Comparison of ENCODE assay signal across 30 cellular contexts in the genomic region with DNA sequence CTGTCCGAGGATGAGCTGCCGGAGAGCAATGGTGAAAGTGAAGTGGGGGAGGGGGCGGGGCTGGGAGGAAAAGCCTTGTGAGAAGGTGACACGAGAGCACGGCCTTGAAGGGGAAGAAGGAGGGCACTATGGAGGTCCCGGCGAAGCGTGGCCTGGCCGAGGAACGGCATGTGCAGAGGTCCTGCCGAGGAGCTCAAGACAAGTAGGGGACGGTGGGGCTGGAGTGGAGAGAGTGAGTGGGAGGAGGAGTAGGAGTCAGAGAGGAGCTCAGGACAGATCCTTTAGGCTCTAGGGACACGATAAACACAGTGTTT. TPM values are rescaled to one million over a fixed set of nuclear protein-coding genes. Genes with fewer than 3 reads are reported as not detected.
A peak's percentile ranks its signal among the peaks of the same experiment; 100 is the strongest.
DNase-seq lines count a peak whose midpoint lies in the region; ATAC-seq and TF ChIP-seq lines count a peak whose summit lies in the region.
"Had no signal": no experiment of that assay in that cellular context is flagged by ENCODE, and none has a peak within 500 bp of the region (broad histone marks: within the 10 kb centered on the region; RNA-seq: fewer than 3 reads in every experiment).

No MANE protein-coding gene starts in this region.

- peak overlapping the region; percentile 54 to 92 (median 70); a peak in 21 of 22 replicates for H3K4me2 ChIP-seq in BLaER1 treated with 17β-estradiol and CSF1 and Interleukin-3, amounts not matched to agents 10 nM and 100 nM
- H3K4me2 ChIP-seq: A549 had no signal

- H3K36me3 ChIP-seq in BLaER1 treated with 17β-estradiol and CSF1 and Interleukin-3, amounts not matched to agents 10 nM and 100 nM: no peaks in the 10 kb centered on the region
- H3K36me3 ChIP-seq in psoas muscle (ENCODE audit: insufficient read depth in 1 of 2, low read depth in 1 of 2): no peaks in the 10 kb centered on the region
- H3K36me3 ChIP-seq: BE2C, colonic mucosa, esophagus muscularis mucosa had no signal

- no peaks in the 10 kb centered on the region for H3K9me3 Mint-ChIP-seq in CD4-positive, alpha-beta T cell
- H3K9me3 Mint-ChIP-seq: activated B cell treated with CpG ODN at 0.5 μM for 24 hours; activated CD4-positive, alpha-beta memory T cell treated with anti-CD3 and anti-CD28 coated beads for 36 hours; activated T-helper 2 cell treated with anti-CD3 and anti-CD28 coated beads, Interferon-gamma antibody, Interleukin-2, Interleukin-4, amounts not matched to agents 10 μg/mL and 5 μg/mL and 100 μg/mL, durations not matched to agents 14 hours and 24 hours and 36 hours; effector memory CD8-positive, alpha-beta T cell; immature natural killer cell had no signal

- peak overlapping the region in 1 of 11 experiments; percentile 45; a peak in 1 of 22 replicates for H3K9ac ChIP-seq in BLaER1 treated with 17β-estradiol and CSF1 and Interleukin-3, amounts not matched to agents 10 nM and 100 nM

- H3K27ac ChIP-seq in BLaER1 treated with 17β-estradiol and CSF1 and Interleukin-3, amounts not matched to agents 10 nM and 100 nM: no peak overlapping the region
- no peak overlapping the region for H3K27ac ChIP-seq in psoas muscle
- no peak overlapping the region for H3K27ac ChIP-seq in CD4-positive, alpha-beta T cell (ENCODE audit: low read depth, low read length)
- no peak overlapping the region for H3K27ac ChIP-seq in caudate nucleus (ENCODE audit: low read depth, low read length)
- H3K27ac ChIP-seq: body of pancreas, colonic mucosa, esophagus muscularis mucosa, HL-60 had no signal

- no peaks in the 10 kb centered on the region for H3K27me3 Mint-ChIP-seq in T-helper 17 cell
- no peaks in the 10 kb centered on the region for H3K27me3 Mint-ChIP-seq in CD4-positive, alpha-beta T cell
- H3K27me3 Mint-ChIP-seq: activated B cell treated with CpG ODN at 0.5 μM for 24 hours; activated CD4-positive, alpha-beta memory T cell treated with anti-CD3 and anti-CD28 coated beads for 36 hours; progenitor cell of endocrine pancreas had no signal

- H3K9me3 ChIP-seq in BLaER1 treated with 17β-estradiol and CSF1 and Interleukin-3, amounts not matched to agents 10 nM and 100 nM (replicated peaks in 1 of 11): no peaks in the 10 kb centered on the region
- H3K9me3 ChIP-seq in T-helper 17 cell (ENCODE audit: control insufficient read depth, low read length, poor library complexity, severe bottlenecking): no peaks in the 10 kb centered on the region
- H3K9me3 ChIP-seq in psoas muscle: no peaks in the 10 kb centered on the region
- no peaks in the 10 kb centered on the region for H3K9me3 ChIP-seq in CD4-positive, alpha-beta T cell (ENCODE audit: control insufficient read depth, low read length)
- H3K9me3 ChIP-seq: A549, BE2C, body of pancreas, Caco-2, colonic mucosa, esophagus muscularis mucosa had no signal

- H3K27ac Mint-ChIP-seq in T-helper 17 cell: no peak overlapping the region
- no peak overlapping the region for H3K27ac Mint-ChIP-seq in CD4-positive, alpha-beta T cell
- H3K27ac Mint-ChIP-seq: activated B cell treated with CpG ODN at 0.5 μM for 24 hours; activated CD4-positive, alpha-beta memory T cell treated with anti-CD3 and anti-CD28 coated beads for 36 hours; activated T-helper 2 cell treated with anti-CD3 and anti-CD28 coated beads, Interferon-gamma antibody, Interleukin-2, Interleukin-4, amounts not matched to agents 10 μg/mL and 5 μg/mL and 100 μg/mL, durations not matched to agents 14 hours and 24 hours and 36 hours; progenitor cell of endocrine pancreas had no signal

- POLR2A ChIA-PET in CD4-positive, alpha-beta T cell (lab: Charles Lee): no interaction called here

- no peaks in the 10 kb centered on the region for H3K27me3 ChIP-seq in BLaER1 treated with 17β-estradiol and CSF1 and Interleukin-3, amounts not matched to agents 10 nM and 100 nM
- H3K27me3 ChIP-seq in psoas muscle (ENCODE audit: insufficient read depth in 3 of 3, low read length in 2 of 3): no peaks in the 10 kb centered on the region
- no peaks in the 10 kb centered on the region for H3K27me3 ChIP-seq in CD4-positive, alpha-beta T cell (ENCODE audit: control insufficient read depth, insufficient read depth, low read length)
- H3K27me3 ChIP-seq: BE2C, body of pancreas, colonic mucosa had no signal

- H4K20me1 ChIP-seq in BLaER1 treated with 17β-estradiol and CSF1 and Interleukin-3, amounts not matched to agents 10 nM and 100 nM: no peaks in the 10 kb centered on the region

- H3K4me3 Mint-ChIP-seq in T-helper 17 cell: peak overlapping the region; percentile 50
- H3K4me3 Mint-ChIP-seq in CD4-positive, alpha-beta T cell: no peak overlapping the region
- H3K4me3 Mint-ChIP-seq: activated B cell treated with CpG ODN at 0.5 μM for 24 hours; activated CD4-positive, alpha-beta memory T cell treated with anti-CD3 and anti-CD28 coated beads for 36 hours; effector memory CD8-positive, alpha-beta T cell; immature natural killer cell had no signal

- 12 to 34% (median 20%) methylated on average over 13 of the region's 13 CpGs for WGBS in psoas muscle, 3 donors

- no peaks in the 10 kb centered on the region for H3K36me3 Mint-ChIP-seq in T-helper 17 cell (ENCODE audit: low read depth)
- no peaks in the 10 kb centered on the region for H3K36me3 Mint-ChIP-seq in CD4-positive, alpha-beta T cell (ENCODE audit: low read depth)
- H3K36me3 Mint-ChIP-seq: activated CD4-positive, alpha-beta memory T cell treated with anti-CD3 and anti-CD28 coated beads for 36 hours; immature natural killer cell had no signal

- CTCF ChIA-PET in CD4-positive, alpha-beta T cell (lab: Charles Lee): no interaction called here

- H3K4me1 Mint-ChIP-seq in T-helper 17 cell: peaks cover 3% of the 10 kb centered on the region
- H3K4me1 Mint-ChIP-seq in CD4-positive, alpha-beta T cell (ENCODE audit: low read depth): peaks cover 14% of the 10 kb centered on the region

- intact Hi-C loops in psoas muscle (cut with DNase I): no loop called here
- intact Hi-C loops in CD4-positive, alpha-beta T cell (cut with DNase I, micrococcal nuclease): no loop called here

- no peak for TF ChIP-seq CTCF in psoas muscle (IDR thresholded peaks at IDR 0.05)
- no peak for TF ChIP-seq CTCF in CD4-positive, alpha-beta T cell (IDR thresholded peaks at IDR 0.05)

- DNase-seq in T-helper 17 cell (no peak), left lobe of liver (ENCODE audit: low spot score) (no peak), psoas muscle (no peak), caudate nucleus (lab: John Stamatoyannopoulos, UW) (no peak), kidney glomerular epithelial cell (lab: John Stamatoyannopoulos, UW) (no peak)
- no peak for DNase-seq in CD4-positive, alpha-beta T cell
- DNase-seq: activated B cell treated with CpG ODN at 0.5 μM for 24 hours; activated CD4-positive, alpha-beta memory T cell treated with anti-CD3 and anti-CD28 coated beads for 36 hours; activated CD8-positive, alpha-beta memory T cell treated with anti-CD3 and anti-CD28 coated beads, Interleukin-2, amount 50 U/mL, for 48 hours; body of pancreas; Caco-2; colonic mucosa; DND-41; effector memory CD8-positive, alpha-beta T cell; foreskin melanocyte; immature natural killer cell; NCI-H2029 treated with DMSO at 0.1 percent for 48 hours; NCI-H345; NCI-H774; stimulated activated CD4-positive, alpha-beta T cell treated with anti-CD3 and anti-CD28 coated beads, Interleukin-1b, Interleukin-23, amount 100 ng/mL, for 48 hours had no signal

- ATAC-seq in T-helper 17 cell (no peak), left lobe of liver (peak; percentile 3), psoas muscle (peak; percentile 17 to 63 (median 46)), GM21825 (IDR thresholded peaks at IDR 0.05; ENCODE audit: unreplicated experiment) (no peak)
- ATAC-seq in CD4-positive, alpha-beta T cell (ENCODE audit: poor library complexity): no peak
- ATAC-seq: body of pancreas; effector memory CD8-positive, alpha-beta T cell; GM12878; HCT116 had no signal

- peaks cover 30 to 83% (median 45%) of the 10 kb centered on the region in 10 experiments for H3K4me1 ChIP-seq in BLaER1 treated with 17β-estradiol and CSF1 and Interleukin-3, amounts not matched to agents 10 nM and 100 nM
- H3K4me1 ChIP-seq in psoas muscle: peaks cover 16% of the 10 kb centered on the region
- H3K4me1 ChIP-seq: Caco-2 had no signal

- no peak overlapping the region for H3K4me3 ChIP-seq in BLaER1 treated with 17β-estradiol and CSF1 and Interleukin-3, amounts not matched to agents 10 nM and 100 nM
- no peak overlapping the region for H3K4me3 ChIP-seq in psoas muscle
- H3K4me3 ChIP-seq: A549, body of pancreas, colonic mucosa, esophagus muscularis mucosa, GM12878 had no signal

RNA-seq across cellular contexts. Expression of a gene that starts 5.9 kb away (rescaled TPM):
- total RNA-seq in T-helper 17 cell (under 1 TPM in 1 of 2 donors, not detected in 1; 0.52 TPM), left lobe of liver (1,041 TPM), psoas muscle (100 to 1,000 TPM; 300 to 485 (median 454) TPM)
- 100 to 1,000 TPM; 236 to 500 (median 365) TPM for polyA plus RNA-seq in psoas muscle
- 1 to 10 TPM; 3.0 to 4.8 TPM for total RNA-seq in CD4-positive, alpha-beta T cell
- total RNA-seq: activated T-helper 2 cell treated with anti-CD3 and anti-CD28 coated beads, Interferon-gamma antibody, Interleukin-2, Interleukin-4, amounts not matched to agents 10 μg/mL and 5 μg/mL and 100 μg/mL, durations not matched to agents 14 hours and 24 hours and 36 hours had no signal

RNA-seq across cellular contexts. Expression of a gene that starts 13.3 kb away (rescaled TPM):
- total RNA-seq in T-helper 17 cell: under 1 TPM; 0.29 to 0.67 TPM
- total RNA-seq in left lobe of liver: 1,138 TPM
- 1 to 10 TPM in 2 of 4 donors, under 1 TPM in 2; 0.74 to 4.0 (median 2.2) TPM for total RNA-seq in psoas muscle
- polyA plus RNA-seq in psoas muscle: 1 to 10 TPM; 2.4 to 3.9 (median 3.7) TPM
- total RNA-seq in CD4-positive, alpha-beta T cell: under 1 TPM; 0.49 to 0.59 TPM
- total RNA-seq: activated CD4-positive, alpha-beta memory T cell treated with anti-CD3 and anti-CD28 coated beads for 36 hours had no signal

RNA-seq across cellular contexts. Expression of a gene that starts 31.4 kb away (rescaled TPM):
- total RNA-seq in T-helper 17 cell (10 to 100 TPM; 38.2 to 41.2 TPM), left lobe of liver (27.0 TPM), psoas muscle (10 to 100 TPM; 15.1 to 23.7 (median 20.8) TPM)
- 10 to 100 TPM; 18.1 to 27.9 (median 18.5) TPM for polyA plus RNA-seq in psoas muscle
- total RNA-seq in CD4-positive, alpha-beta T cell: 10 to 100 TPM; 24.8 to 25.0 TPM

RNA-seq across cellular contexts. Expression of a gene that starts 45.8 kb away (rescaled TPM):
- 1 to 10 TPM in 1 of 2 donors, under 1 TPM in 1; 0.26 to 1.4 TPM for total RNA-seq in T-helper 17 cell
- 4.2 TPM for total RNA-seq in left lobe of liver
- total RNA-seq in psoas muscle: 1 to 10 TPM; 1.6 to 2.9 (median 1.9) TPM
- 1 to 10 TPM; 1.1 to 1.4 (median 1.1) TPM for polyA plus RNA-seq in psoas muscle
- under 1 TPM; 0.19 to 0.34 TPM for total RNA-seq in CD4-positive, alpha-beta T cell

Comparison
In these comparisons a context has a peak if more than half of its experiments do, and no peak if none do; other contexts are left out.
1. ATAC-seq: peak in left lobe of liver (single experiment) and psoas muscle (4 of 4); none in T-helper 17 cell (single experiment), CD4-positive, alpha-beta T cell (single experiment) and GM21825 (single experiment).
2. RNA of a gene that starts 5.9 kb away (total RNA-seq): 1,041 TPM in left lobe of liver (single experiment) and 300 to 485 TPM in psoas muscle; 3.0 to 4.8 TPM in CD4-positive, alpha-beta T cell and 0.52 TPM in T-helper 17 cell; every median in the first group is over 10 times any median in the second.
3. RNA of a gene that starts 13.3 kb away (total RNA-seq): 1,138 TPM in left lobe of liver (single experiment); 0.74 to 4.0 TPM in psoas muscle, 0.29 to 0.67 TPM in T-helper 17 cell and 0.49 to 0.59 TPM in CD4-positive, alpha-beta T cell; every median in the first group is over 100 times any median in the second.